ENCODE assay signal across 1 cellular context in the genomic region with DNA sequence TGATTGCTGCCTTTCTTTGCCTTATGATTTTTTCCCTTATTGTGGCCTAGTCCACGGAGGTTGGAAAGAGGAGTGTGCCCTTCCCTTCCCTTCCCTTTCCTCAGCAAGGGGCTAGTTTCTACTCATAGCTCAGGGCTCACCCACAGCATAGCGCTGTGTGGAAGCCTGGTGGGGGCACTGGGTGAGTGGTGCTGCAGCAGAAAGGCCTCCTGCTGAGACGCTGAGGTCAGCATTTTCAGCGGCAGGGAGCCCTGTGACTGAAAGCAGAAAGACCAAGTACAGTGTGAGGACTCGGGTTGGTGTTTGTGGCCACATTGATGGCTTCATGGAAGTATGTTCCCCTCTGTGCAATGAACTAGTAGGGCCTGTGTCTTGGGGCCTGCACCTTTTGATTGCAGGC.
TF ChIP-seq lines count a peak whose summit lies in the region.

No MANE protein-coding gene starts in this region.

TF ChIP-seq in HepG2, 621 proteins besides CTCF, POLR2A, EP300 and RAD21 (continued from another document):
- no peak for TF ChIP-seq POLR2AphosphoS5 (IDR thresholded peaks at IDR 0.05; ENCODE audit: low read depth, low read length)
- TF ChIP-seq ZNF761 (CRISPR knock-in tag; conservative IDR thresholded peaks at IDR 0.05): no peak
- peak; percentile 93 for TF ChIP-seq MAFK (conservative IDR thresholded peaks at IDR 0.05 in 1 of 2, IDR thresholded peaks at IDR 0.05 in 1 of 2; ENCODE audit: low read length in 2 of 2)
